In genomic region chr7:131236318-131236672, GRCh38 we compare ENCODE assay signal across 12 cellular contexts.
DNase-seq lines count a peak whose midpoint lies in the region; ATAC-seq, FAIRE-seq and TF ChIP-seq lines count a peak whose summit lies in the region.
"Had no signal": no experiment of that assay in that cellular context is flagged by ENCODE, and none has a peak within 500 bp of the region (broad histone marks: within the 10 kb centered on the region; RNA-seq: fewer than 3 reads in every experiment).

No MANE protein-coding gene starts in this region.

- H3K27ac Mint-ChIP-seq in activated naive CD4-positive, alpha-beta T cell treated with anti-CD3 and anti-CD28 coated beads, Interleukin-2, amount 50 U/mL, for 24 hours = peak overlapping the region; percentile 98
- peak overlapping the region; percentile 89 to 91 for H3K27ac Mint-ChIP-seq in T-cell
- H3K27ac Mint-ChIP-seq in stimulated activated memory B cell treated with anti-CD40 and anti-IgM and Interleukin-4, amounts not matched to agents 10 μg/mL and 1 μg/mL and 100 μg/mL, for 72 hours = peak overlapping the region; percentile 77
- H3K27ac Mint-ChIP-seq: progenitor cell of endocrine pancreas had no signal

- H3K4me2 ChIP-seq in endothelial cell of umbilical vein (ENCODE audit: insufficient read depth, low read length) = peak overlapping the region; percentile 74

- intact Hi-C loops in endothelial cell of umbilical vein (cut with micrococcal nuclease) = no loop called here

- no peaks in the 10 kb centered on the region for H3K9me1 ChIP-seq in endothelial cell of umbilical vein (replicated peaks; ENCODE audit: control insufficient read depth, extremely low read depth, insufficient read depth, low read length)

- H3K4me3 Mint-ChIP-seq in activated naive CD4-positive, alpha-beta T cell treated with anti-CD3 and anti-CD28 coated beads, Interleukin-2, amount 50 U/mL, for 24 hours = peak overlapping the region; percentile 5
- H3K4me3 Mint-ChIP-seq in T-cell = no peak overlapping the region
- no peak overlapping the region for H3K4me3 Mint-ChIP-seq in stimulated activated memory B cell treated with anti-CD40 and anti-IgM and Interleukin-4, amounts not matched to agents 10 μg/mL and 1 μg/mL and 100 μg/mL, for 72 hours

- no peaks in the 10 kb centered on the region for H3K36me3 Mint-ChIP-seq in activated naive CD4-positive, alpha-beta T cell treated with anti-CD3 and anti-CD28 coated beads, Interleukin-2, amount 50 U/mL, for 24 hours
- H3K36me3 Mint-ChIP-seq in T-cell = no peaks in the 10 kb centered on the region
- no peaks in the 10 kb centered on the region for H3K36me3 Mint-ChIP-seq in stimulated activated memory B cell treated with anti-CD40 and anti-IgM and Interleukin-4, amounts not matched to agents 10 μg/mL and 1 μg/mL and 100 μg/mL, for 72 hours

- no peaks in the 10 kb centered on the region for H3K9me3 ChIP-seq in endothelial cell of umbilical vein (replicated peaks; ENCODE audit: control insufficient read depth, insufficient read depth, low read length)
- H3K9me3 ChIP-seq: body of pancreas, tibial artery had no signal

- no peak overlapping the region for H2AFZ ChIP-seq in endothelial cell of umbilical vein (ENCODE audit: low read depth, low read length)

- no peak overlapping the region for H3K4me3 ChIP-seq in endothelial cell of umbilical vein (replicated peaks in 1 of 3; ENCODE audit: insufficient read depth in 1 of 3, low read depth in 1 of 3, low read length in 3 of 3)
- H3K4me3 ChIP-seq: body of pancreas, tibial artery had no signal

- no peak for TF ChIP-seq POLR2A in endothelial cell of umbilical vein (IDR thresholded peaks at IDR 0.05; ENCODE audit: low read depth, low read length)

- FAIRE-seq in endothelial cell of umbilical vein (lab: Jason Lieb, UNC) = no peak

- H3K4me1 Mint-ChIP-seq in activated naive CD4-positive, alpha-beta T cell treated with anti-CD3 and anti-CD28 coated beads, Interleukin-2, amount 50 U/mL, for 24 hours = peaks cover 57% of the 10 kb centered on the region
- peaks cover 42 to 58% (median 54%) of the 10 kb centered on the region in 3 donors for H3K4me1 Mint-ChIP-seq in T-cell
- H3K4me1 Mint-ChIP-seq in stimulated activated memory B cell treated with anti-CD40 and anti-IgM and Interleukin-4, amounts not matched to agents 10 μg/mL and 1 μg/mL and 100 μg/mL, for 72 hours = peaks cover 16% of the 10 kb centered on the region

- dilution Hi-C loops in endothelial cell of umbilical vein (cut with MboI; ENCODE audit: extremely low pct_ligation_motif_present, low sequenced_read_pairs) = no loop called here

- POLR2A ChIA-PET in T-cell (lab: Charles Lee) = interaction anchor here (1.0 to 1.5 kb wide), 4 partner anchors 92 to 130 kb away, joined by 3 to 7 read pairs (median 6); partner anchors contain the start of gene MKLN1 (in 1 of the 2)
- POLR2A ChIA-PET in endothelial cell of umbilical vein (lab: Charles Lee) = interaction anchor here (0.6 to 1.7 kb wide), 3 partner anchors 8 to 126 kb away, joined by 3 to 7 read pairs (median 3); no protein-coding TSS in a partner anchor

- TF ChIP-seq CTCF in endothelial cell of umbilical vein (IDR thresholded peaks at IDR 0.05; ENCODE audit: extremely low read depth in 1 of 2, insufficient read depth in 1 of 2, low read depth in 1 of 2, low read length in 2 of 2) = no peak

- no peaks in the 10 kb centered on the region for H3K27me3 Mint-ChIP-seq in activated naive CD4-positive, alpha-beta T cell treated with anti-CD3 and anti-CD28 coated beads, Interleukin-2, amount 50 U/mL, for 24 hours
- no peaks in the 10 kb centered on the region for H3K27me3 Mint-ChIP-seq in T-cell
- H3K27me3 Mint-ChIP-seq in stimulated activated memory B cell treated with anti-CD40 and anti-IgM and Interleukin-4, amounts not matched to agents 10 μg/mL and 1 μg/mL and 100 μg/mL, for 72 hours = no peaks in the 10 kb centered on the region
- H3K27me3 Mint-ChIP-seq: progenitor cell of endocrine pancreas had no signal

- H3K27ac ChIP-seq in endothelial cell of umbilical vein (ENCODE audit: insufficient read depth, low read depth, low read length) = peak overlapping the region; percentile 95
- H3K27ac ChIP-seq: body of pancreas, tibial artery had no signal

- no TSS peak for BruUV-seq in endothelial cell of umbilical vein (replicated peaks; lab: Mats Ljungman, UMichigan)

- no peaks in the 10 kb centered on the region for H3K9me3 Mint-ChIP-seq in activated naive CD4-positive, alpha-beta T cell treated with anti-CD3 and anti-CD28 coated beads, Interleukin-2, amount 50 U/mL, for 24 hours
- H3K9me3 Mint-ChIP-seq in T-cell = no peaks in the 10 kb centered on the region
- H3K9me3 Mint-ChIP-seq in stimulated activated memory B cell treated with anti-CD40 and anti-IgM and Interleukin-4, amounts not matched to agents 10 μg/mL and 1 μg/mL and 100 μg/mL, for 72 hours = no peaks in the 10 kb centered on the region

- CTCF ChIA-PET in T-cell (lab: Charles Lee) (interaction anchor here in 1 of 2 donors (0.8 to 1.0 kb wide), 2 partner anchors 130 to 168 kb away, joined by 3 to 5 read pairs; no protein-coding TSS in a partner anchor), endothelial cell of umbilical vein (lab: Charles Lee) (interaction anchor here (0.7 to 1.1 kb wide), 3 partner anchors 13 to 130 kb away, joined by 3 to 4 read pairs (median 3); no protein-coding TSS in a partner anchor)

- H3K79me2 ChIP-seq in endothelial cell of umbilical vein (ENCODE audit: control insufficient read depth, insufficient read depth, low read length) = no peaks in the 10 kb centered on the region

- DNase-seq in activated naive CD4-positive, alpha-beta T cell treated with anti-CD3 and anti-CD28 coated beads, Interleukin-2, amount 50 U/mL, for 16 hours = no peak
- no peak for DNase-seq in T-cell
- DNase-seq in endothelial cell of umbilical vein (ENCODE audit: low read depth, low spot score) = no peak
- DNase-seq in NK-92 (lab: John Stamatoyannopoulos, UW; ENCODE audit: unreplicated experiment) = no peak
- DNase-seq: NCI-H2029 treated with DMSO at 0.1 percent for 48 hours had no signal

- H3K9ac ChIP-seq in endothelial cell of umbilical vein (replicated peaks; ENCODE audit: extremely low read depth, insufficient read depth, low read length) = peak overlapping the region; percentile 64

- no peaks in the 10 kb centered on the region for H3K27me3 ChIP-seq in endothelial cell of umbilical vein (ENCODE audit: control insufficient read depth in 2 of 2, insufficient read depth in 2 of 2, low read length in 2 of 2)
- H3K27me3 ChIP-seq: body of pancreas, tibial artery had no signal

- no peaks in the 10 kb centered on the region for H4K20me1 ChIP-seq in endothelial cell of umbilical vein (replicated peaks; ENCODE audit: control insufficient read depth, extremely low read depth, insufficient read depth, low read length)

- no peaks in the 10 kb centered on the region for H3K36me3 ChIP-seq in endothelial cell of umbilical vein (ENCODE audit: control insufficient read depth in 2 of 2, extremely low read depth in 1 of 2, insufficient read depth in 2 of 2, low read length in 2 of 2)
- H3K36me3 ChIP-seq: tibial artery had no signal

- ATAC-seq in T-cell (replicated peaks in 1 of 4) (no peak), GM18520 (IDR thresholded peaks at IDR 0.05; ENCODE audit: unreplicated experiment) (no peak), GM21723 (IDR thresholded peaks at IDR 0.05; ENCODE audit: unreplicated experiment) (no peak)
- ATAC-seq in stimulated activated memory B cell treated with anti-CD40 and anti-IgM and Interleukin-4, amounts not matched to agents 10 μg/mL and 1 μg/mL and 100 μg/mL, for 72 hours = no peak
- ATAC-seq: body of pancreas had no signal

- H3K4me1 ChIP-seq in endothelial cell of umbilical vein (ENCODE audit: control insufficient read depth, extremely low read depth, insufficient read depth, low read length) = peaks cover 33% of the 10 kb centered on the region
- H3K4me1 ChIP-seq: body of pancreas had no signal

TF ChIP-seq in endothelial cell of umbilical vein, 7 proteins besides CTCF, POLR2A, EP300 and RAD21:
- TF ChIP-seq EZH2 (IDR thresholded peaks at IDR 0.05; ENCODE audit: borderline replicate concordance, low read depth, low read length, severe bottlenecking) (no peak), FOS (IDR thresholded peaks at IDR 0.05; ENCODE audit: borderline replicate concordance, insufficient read depth, low read length) (no peak), POLR2AphosphoS5 (IDR thresholded peaks at IDR 0.05; ENCODE audit: insufficient read depth, low read depth, low read length) (no peak), JUN (IDR thresholded peaks at IDR 0.05; ENCODE audit: borderline replicate concordance, insufficient read depth, insufficient read length, low read depth) (no peak), MAX (IDR thresholded peaks at IDR 0.05; ENCODE audit: insufficient read depth, insufficient read length) (no peak), MYC (IDR thresholded peaks at IDR 0.05; ENCODE audit: low read depth, low read length) (no peak), GATA2 (IDR thresholded peaks at IDR 0.05; ENCODE audit: insufficient read depth, insufficient read length, low read depth, low read length) (no peak)
